Comparison of ENCODE assay signal across 15 cellular contexts in genomic region chr21:15766952-15767603, GRCh38. TPM values are rescaled to one million over a fixed set of nuclear protein-coding genes. Genes with fewer than 3 reads are reported as not detected.
DNase-seq lines count a peak whose midpoint lies in the region; TF ChIP-seq lines count a peak whose summit lies in the region.
"Had no signal": no experiment of that assay in that cellular context is flagged by ENCODE, and none has a peak within 500 bp of the region (broad histone marks: within the 10 kb centered on the region; RNA-seq: fewer than 3 reads in every experiment).

No MANE protein-coding gene starts in this region.

- H3K27ac ChIP-seq in CD4-positive, alpha-beta memory T cell (ENCODE audit: low read depth, low read length): no peak overlapping the region
- H3K27ac ChIP-seq in H9 (ENCODE audit: insufficient read length, low read depth, low read length): no peak overlapping the region
- H3K27ac ChIP-seq in CD8-positive, alpha-beta memory T cell (ENCODE audit: low read depth, low read length): no peak overlapping the region
- H3K27ac ChIP-seq: PC-9 had no signal

- no peaks in the 10 kb centered on the region for H3K9me3 ChIP-seq in CD4-positive, alpha-beta memory T cell (ENCODE audit: control insufficient read depth in 1 of 2, low read length in 2 of 2)
- H3K9me3 ChIP-seq in H9 (ENCODE audit: control insufficient read depth, low read depth, low read length): no peaks in the 10 kb centered on the region
- no peaks in the 10 kb centered on the region for H3K9me3 ChIP-seq in CD8-positive, alpha-beta memory T cell (ENCODE audit: low read length)

- no peak overlapping the region for H3T11ph ChIP-seq in H9 (ENCODE audit: low read length)

- H3K27me3 Mint-ChIP-seq in CD4-positive, alpha-beta memory T cell: no peaks in the 10 kb centered on the region
- H3K27me3 Mint-ChIP-seq in H9 (ENCODE audit: low read depth): no peaks in the 10 kb centered on the region
- no peaks in the 10 kb centered on the region for H3K27me3 Mint-ChIP-seq in dendritic cell treated with granulocyte-macrophage colony-stimulating factor and Interleukin-4, amounts not matched to agents 40 ng/mL and 50 ng/mL, for 4 days
- no peaks in the 10 kb centered on the region for H3K27me3 Mint-ChIP-seq in nephron progenitor cell (ENCODE audit: low read depth, poor library complexity)
- H3K27me3 Mint-ChIP-seq in CD8-positive, alpha-beta memory T cell: no peaks in the 10 kb centered on the region

- H3K4me3 ChIP-seq in CD4-positive, alpha-beta memory T cell (ENCODE audit: low read length in 2 of 2): no peak overlapping the region
- H3K4me3 ChIP-seq in CD8-positive, alpha-beta memory T cell (ENCODE audit: low read length): no peak overlapping the region
- H3K4me3 ChIP-seq: PC-9 had no signal

- no peak overlapping the region for H2BK120ac ChIP-seq in H9 (ENCODE audit: low read depth, low read length, poor library complexity, severe bottlenecking)

- H3K4ac ChIP-seq in H9 (ENCODE audit: low read depth, low read length): no peak overlapping the region

- CTCF ChIA-PET in CD4-positive, alpha-beta memory T cell (lab: Charles Lee; ENCODE audit: partially characterized antibody): interaction anchor here (0.7 kb wide), 1 partner anchor 12 kb away, joined by 3 read pairs; no protein-coding TSS in a partner anchor
- CTCF ChIA-PET in CD8-positive, alpha-beta memory T cell (lab: Charles Lee): no interaction called here

- TF ChIP-seq CTCF in H9 (conservative IDR thresholded peaks at IDR 0.05) (no peak), nephron progenitor cell (IDR thresholded peaks at IDR 0.05) (no peak)

- H4K5ac ChIP-seq in H9 (ENCODE audit: insufficient read length, low read depth, low read length): no peak overlapping the region

- H2AK5ac ChIP-seq in H9 (ENCODE audit: insufficient read length, low read length): no peak overlapping the region

- H3K79me1 ChIP-seq in H9 (ENCODE audit: insufficient read depth, low read depth, low read length, poor library complexity, severe bottlenecking): peaks cover 4% of the 10 kb centered on the region

- H2BK20ac ChIP-seq in H9 (ENCODE audit: low read depth, low read length, poor library complexity, severe bottlenecking): no peak overlapping the region

- POLR2A ChIA-PET in CD4-positive, alpha-beta memory T cell (lab: Charles Lee; ENCODE audit: partially characterized antibody): no interaction called here
- POLR2A ChIA-PET in CD8-positive, alpha-beta memory T cell (lab: Charles Lee): no interaction called here

- H2AFZ ChIP-seq in H9 (ENCODE audit: low read length): no peak overlapping the region
- H2AFZ ChIP-seq: PC-9 had no signal

- no peak overlapping the region for H3K4me2 ChIP-seq in H9 (ENCODE audit: insufficient read depth, insufficient read length, low read length)
- H3K4me2 ChIP-seq: PC-9 had no signal

- H2BK15ac ChIP-seq in H9 (ENCODE audit: low read depth, low read length): no peak overlapping the region

- no peak overlapping the region for H3K23ac ChIP-seq in H9 (ENCODE audit: insufficient read length, low read depth, low read length)

- no peak overlapping the region for H3K56ac ChIP-seq in H9 (ENCODE audit: insufficient read length, low read depth, low read length)

- peaks cover 58 to 61% of the 10 kb centered on the region in 2 donors for H3K36me3 Mint-ChIP-seq in CD4-positive, alpha-beta memory T cell
- H3K36me3 Mint-ChIP-seq in H9 (ENCODE audit: insufficient read depth in 1 of 3, low read depth in 3 of 3) (peaks cover 2 to 6% (median 6%) of the 10 kb centered on the region in 3 experiments; a peak in 4 of 7 replicates), nephron progenitor cell (ENCODE audit: low read depth) (peaks cover 62% of the 10 kb centered on the region)
- peaks cover 38% of the 10 kb centered on the region for H3K36me3 Mint-ChIP-seq in dendritic cell treated with granulocyte-macrophage colony-stimulating factor and Interleukin-4, amounts not matched to agents 40 ng/mL and 50 ng/mL, for 4 days (ENCODE audit: low read depth)
- peaks cover 10 to 65% (median 16%) of the 10 kb centered on the region in 3 donors for H3K36me3 Mint-ChIP-seq in CD8-positive, alpha-beta memory T cell

- peak overlapping the region in 4 of 7 donors; percentile 9 to 87 (median 40) for H3K27ac Mint-ChIP-seq in CD4-positive, alpha-beta memory T cell
- H3K27ac Mint-ChIP-seq in H9 (peak overlapping the region; percentile 22 to 45 (median 28); a peak in 4 of 7 replicates), nephron progenitor cell (peak overlapping the region; percentile 79)
- peak overlapping the region; percentile 26 for H3K27ac Mint-ChIP-seq in dendritic cell treated with granulocyte-macrophage colony-stimulating factor and Interleukin-4, amounts not matched to agents 40 ng/mL and 50 ng/mL, for 4 days
- peak overlapping the region in 4 of 8 donors; percentile 18 to 60 (median 40) for H3K27ac Mint-ChIP-seq in CD8-positive, alpha-beta memory T cell
- H3K27ac Mint-ChIP-seq: HFFc6 had no signal

- H3K36me3 ChIP-seq in CD4-positive, alpha-beta memory T cell (ENCODE audit: insufficient read depth, low read length): no peaks in the 10 kb centered on the region
- H3K36me3 ChIP-seq in CD8-positive, alpha-beta memory T cell (ENCODE audit: insufficient read depth, low read length): no peaks in the 10 kb centered on the region

- no peak overlapping the region for H3K14ac ChIP-seq in H9 (ENCODE audit: insufficient read depth, low read length)

- H3K9ac ChIP-seq in H9 (ENCODE audit: extremely low read depth, insufficient read length, low read length): no peak overlapping the region

- DNase-seq in CD4-positive, alpha-beta memory T cell: no peak
- no peak for DNase-seq in H9
- no peak for DNase-seq in nephron progenitor cell
- no peak for DNase-seq in CD8-positive, alpha-beta memory T cell
- no peak for DNase-seq in NCI-H82 (lab: John Stamatoyannopoulos, UW)
- no peak for DNase-seq in glomerular visceral epithelial cell (ENCODE audit: extremely low spot score)
- no peak for DNase-seq in activated naive CD4-positive, alpha-beta T cell (lab: John Stamatoyannopoulos, UW)
- DNase-seq: AML-193, DMS79 treated with DMSO at 0.1 percent for 48 hours, HFFc6, NCI-H1105 treated with DMSO at 0.1 percent for 48 hours, NCI-H187, NCI-H446, PC-9 had no signal

- no peak overlapping the region for H2BK5ac ChIP-seq in H9 (ENCODE audit: insufficient read length, low read length)

- H4K8ac ChIP-seq in H9 (replicated peaks; ENCODE audit: insufficient read length, low read depth, low read length): no peak overlapping the region

- no peak overlapping the region for H3K18ac ChIP-seq in H9 (ENCODE audit: insufficient read length, low read depth, low read length)

- H3K4me3 Mint-ChIP-seq in CD4-positive, alpha-beta memory T cell: peak overlapping the region in 2 of 8 donors; percentile 23 to 47
- H3K4me3 Mint-ChIP-seq in H9: no peak overlapping the region
- no peak overlapping the region for H3K4me3 Mint-ChIP-seq in dendritic cell treated with granulocyte-macrophage colony-stimulating factor and Interleukin-4, amounts not matched to agents 40 ng/mL and 50 ng/mL, for 4 days
- H3K4me3 Mint-ChIP-seq in nephron progenitor cell: peak overlapping the region; percentile 20
- H3K4me3 Mint-ChIP-seq in CD8-positive, alpha-beta memory T cell: no peak overlapping the region
- H3K4me3 Mint-ChIP-seq: HFFc6 had no signal

- WGBS in H9 (ENCODE audit: extremely low coverage, insufficient read length, low lambda C conversion rate): no CpG with 5 or more reads among the region's 1 CpG

- H3K4me1 ChIP-seq in CD4-positive, alpha-beta memory T cell (ENCODE audit: insufficient read depth, low read length): peaks cover 14% of the 10 kb centered on the region
- H3K4me1 ChIP-seq in H9 (ENCODE audit: insufficient read depth, low read length): no peaks in the 10 kb centered on the region; the same call in 1 of the 2 replicates
- H3K4me1 ChIP-seq in CD8-positive, alpha-beta memory T cell (ENCODE audit: insufficient read depth, low read length): peaks cover 7% of the 10 kb centered on the region

- H3K9me3 Mint-ChIP-seq in CD4-positive, alpha-beta memory T cell: peaks cover 0 to 2% (median 0%) of the 10 kb centered on the region in 8 donors
- H3K9me3 Mint-ChIP-seq in H9 (no peaks in the 10 kb centered on the region), nephron progenitor cell (peaks cover 2% of the 10 kb centered on the region)
- H3K9me3 Mint-ChIP-seq in dendritic cell treated with granulocyte-macrophage colony-stimulating factor and Interleukin-4, amounts not matched to agents 40 ng/mL and 50 ng/mL, for 4 days: no peaks in the 10 kb centered on the region
- H3K9me3 Mint-ChIP-seq in CD8-positive, alpha-beta memory T cell: peaks cover 0 to 2% (median 0%) of the 10 kb centered on the region in 5 donors
- H3K9me3 Mint-ChIP-seq: HFFc6 had no signal

- H3K27me3 ChIP-seq in CD4-positive, alpha-beta memory T cell (ENCODE audit: insufficient read depth, low read length): no peaks in the 10 kb centered on the region
- no peaks in the 10 kb centered on the region for H3K27me3 ChIP-seq in H9 (ENCODE audit: insufficient read depth, low read length)
- H3K27me3 ChIP-seq in CD8-positive, alpha-beta memory T cell (ENCODE audit: insufficient read depth, low read length, poor library complexity, severe bottlenecking): no peaks in the 10 kb centered on the region

- intact Hi-C loops in CD4-positive, alpha-beta memory T cell (cut with micrococcal nuclease): no loop called here
- intact Hi-C loops in dendritic cell treated with granulocyte-macrophage colony-stimulating factor and Interleukin-4, amounts not matched to agents 40 ng/mL and 50 ng/mL, for 4 days (cut with micrococcal nuclease): no loop called here

- H2BK12ac ChIP-seq in H9 (ENCODE audit: insufficient read length, low read depth, low read length): no peak overlapping the region

- H4K91ac ChIP-seq in H9 (ENCODE audit: insufficient read length, low read depth, low read length): no peak overlapping the region

- H3K4me1 Mint-ChIP-seq in CD4-positive, alpha-beta memory T cell: peaks cover 46 to 74% (median 52%) of the 10 kb centered on the region in 4 donors
- peaks cover 29 to 36% of the 10 kb centered on the region in 2 experiments for H3K4me1 Mint-ChIP-seq in H9
- peaks cover 16% of the 10 kb centered on the region for H3K4me1 Mint-ChIP-seq in dendritic cell treated with granulocyte-macrophage colony-stimulating factor and Interleukin-4, amounts not matched to agents 40 ng/mL and 50 ng/mL, for 4 days (ENCODE audit: low read depth)
- peaks cover 27% of the 10 kb centered on the region for H3K4me1 Mint-ChIP-seq in nephron progenitor cell
- peaks cover 69 to 88% (median 86%) of the 10 kb centered on the region in 3 donors for H3K4me1 Mint-ChIP-seq in CD8-positive, alpha-beta memory T cell

- no peaks in the 10 kb centered on the region for H3K23me2 ChIP-seq in H9 (ENCODE audit: insufficient read length, low read depth, low read length, poor library complexity, severe bottlenecking)

- H3K79me2 ChIP-seq in H9 (ENCODE audit: insufficient read depth, low read length): peaks cover 1% of the 10 kb centered on the region; the same call in 1 of the 2 replicates

- no peaks in the 10 kb centered on the region for H4K20me1 ChIP-seq in H9 (ENCODE audit: control insufficient read depth, insufficient read depth, insufficient read length)

RNA-seq across cellular contexts. Expression of gene USP25, which starts 37.3 kb away (rescaled TPM):
- 10 to 100 TPM; 72.7 to 73.5 TPM for total RNA-seq in CD4-positive, alpha-beta memory T cell
- polyA plus RNA-seq in CD4-positive, alpha-beta memory T cell: 10 to 100 TPM in 1 of 2 donors, 1 to 10 TPM in 1; 6.2 to 25.6 TPM
- 35.1 and 36.3 TPM in 2 replicates for total RNA-seq in H9 (2021)
- total RNA-seq in CD8-positive, alpha-beta memory T cell: 10 to 100 TPM; 32.9 to 36.1 TPM
- 29.0 TPM for polyA plus RNA-seq in CD8-positive, alpha-beta memory T cell
